ENCODE assay signal across 1 cellular context in the genomic region with DNA sequence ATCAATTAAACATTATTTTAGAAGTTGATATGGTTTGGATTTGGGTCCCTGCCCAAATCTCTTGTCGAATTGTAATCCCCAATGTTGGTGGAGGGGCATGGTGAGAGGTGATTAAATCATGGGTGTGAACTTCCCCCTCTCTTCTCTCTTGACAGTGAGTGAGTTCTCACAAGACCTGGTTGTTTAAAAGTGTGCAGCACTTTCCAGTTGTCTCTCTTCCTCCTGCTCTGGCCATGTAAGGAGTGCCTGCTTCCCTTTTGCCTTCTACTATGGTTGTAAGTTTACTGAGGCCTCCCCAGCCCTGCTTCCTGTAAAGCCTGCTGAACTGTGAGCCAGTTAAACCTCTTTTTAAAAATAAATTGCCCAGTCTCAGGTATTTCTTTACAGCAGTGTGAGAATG.
TF ChIP-seq lines count a peak whose summit lies in the region.

No MANE protein-coding gene starts in this region.

TF ChIP-seq in HCT116, 20 proteins besides CTCF, POLR2A, EP300 and RAD21 (continued from another document):
- TF ChIP-seq ELF1 (IDR thresholded peaks at IDR 0.05; ENCODE audit: borderline replicate concordance, low read depth): no peak
- TF ChIP-seq TCF7L2 (IDR thresholded peaks at IDR 0.05; ENCODE audit: borderline replicate concordance, extremely low read depth, insufficient read depth, insufficient read length): no peak
- TF ChIP-seq YY1 (IDR thresholded peaks at IDR 0.05; ENCODE audit: extremely low read depth, insufficient replicate concordance, low read depth, low read length): no peak
- TF ChIP-seq JUND (IDR thresholded peaks at IDR 0.05): no peak
- TF ChIP-seq, protein P1, sequence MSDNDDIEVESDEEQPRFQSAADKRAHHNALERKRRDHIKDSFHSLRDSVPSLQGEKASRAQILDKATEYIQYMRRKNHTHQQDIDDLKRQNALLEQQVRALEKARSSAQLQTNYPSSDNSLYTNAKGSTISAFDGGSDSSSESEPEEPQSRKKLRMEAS (IDR thresholded peaks at IDR 0.05): no peak
- no peak for TF ChIP-seq EGR1 (IDR thresholded peaks at IDR 0.05; ENCODE audit: low read depth)
TF ChIP-seq in HCT116: peak in this region for 0.
